20 cellular contexts compared by ENCODE assay signal in the genomic region with DNA sequence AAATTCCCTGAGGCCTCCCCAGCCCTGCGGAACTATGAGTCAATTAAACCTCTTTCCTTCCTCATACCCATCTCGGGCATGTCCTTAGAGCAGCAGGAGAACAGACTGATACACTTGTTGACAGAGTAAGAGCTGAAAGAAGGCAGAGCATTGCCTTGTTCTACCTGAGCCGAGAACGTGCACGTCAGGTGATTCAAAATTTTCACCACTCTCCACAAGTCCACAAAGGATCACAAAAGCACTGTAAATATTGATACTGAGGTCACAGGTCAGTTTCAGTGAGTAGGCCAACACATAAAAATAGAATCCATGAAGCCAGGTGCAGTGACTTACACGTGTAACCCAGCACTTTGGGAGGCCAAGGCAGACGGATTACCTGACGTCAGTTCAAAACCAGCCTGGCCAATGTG. TPM values are rescaled to one million over a fixed set of nuclear protein-coding genes. Genes with fewer than 3 reads are reported as not detected.
DNase-seq lines count a peak whose midpoint lies in the region; ATAC-seq and TF ChIP-seq lines count a peak whose summit lies in the region.
"Had no signal": no experiment of that assay in that cellular context is flagged by ENCODE, and none has a peak within 500 bp of the region (broad histone marks: within the 10 kb centered on the region; RNA-seq: fewer than 3 reads in every experiment).

No MANE protein-coding gene starts in this region.

- no peak overlapping the region for H3K4me3 ChIP-seq in GM12865 (ENCODE audit: low read depth, low read length)
- H3K4me3 ChIP-seq: skin epidermis had no signal

- TF ChIP-seq CTCF in GM12865 (IDR thresholded peaks at IDR 0.05; ENCODE audit: insufficient read depth, low read depth, low read length, missing control alignments) = no peak

- peak; percentile 35 for DNase-seq in GM12865 (ENCODE audit: low read depth)
- no peak for DNase-seq in DMS114 treated with DMSO at 0.1 percent for 48 hours (lab: John Stamatoyannopoulos, UW; ENCODE audit: unreplicated experiment)
- DNase-seq in activated naive CD4-positive, alpha-beta T cell treated with anti-CD3 and anti-CD28 coated beads, Interleukin-2, amount 50 U/mL, for 16 hours = no peak
- DNase-seq in NCI-H1436 treated with DMSO at 0.1 percent for 48 hours (lab: John Stamatoyannopoulos, UW) = no peak
- DNase-seq: activated naive CD8-positive, alpha-beta T cell treated with anti-CD3 and anti-CD28 coated beads, Interleukin-2, amount 50 U/mL, for 24 hours; activated T-cell treated with anti-CD3 and anti-CD28 coated beads, Interleukin-2, amount 50 U/mL, for 1 hour; cerebellar nuclear complex; NCI-H2081; NCI-H82; occipital lobe had no signal

- ATAC-seq in GM21515 (IDR thresholded peaks at IDR 0.05; ENCODE audit: unreplicated experiment) (peak; percentile 21), HG03280 (IDR thresholded peaks at IDR 0.05; ENCODE audit: unreplicated experiment) (peak; percentile 13), esophagus mucosa (peak; percentile 81), GM21529 (IDR thresholded peaks at IDR 0.05; ENCODE audit: unreplicated experiment) (no peak)
- ATAC-seq: activated naive CD8-positive, alpha-beta T cell treated with anti-CD3 and anti-CD28 coated beads, Interleukin-2, amount 50 U/mL, for 24 hours had no signal

RNA-seq across cellular contexts. Expression of gene DCLRE1C, which starts 27.8 kb away (rescaled TPM):
- total RNA-seq in esophagus mucosa = 17.5 TPM

RNA-seq across cellular contexts. Expression of gene MEIG1, which starts 33.1 kb away (rescaled TPM):
- not detected for total RNA-seq in esophagus mucosa
- total RNA-seq: glomerular endothelial cell; H1; HT1080; M059J; occipital lobe; T-helper 1 cell treated with Interleukin-12 subunit alpha and Interleukin-12 subunit beta and Interleukin-4 antibody, amounts not matched to agents 30 ng/mL and 1 ng/mL, for 36 hours had no signal

RNA-seq across cellular contexts. Expression of gene SUV39H2, which starts 47.4 kb away (rescaled TPM):
- total RNA-seq in esophagus mucosa = 8.8 TPM
